In genomic region chr5:5298068-5298633, GRCh38 we compare ENCODE assay signal across 1 cellular context.
A peak's percentile ranks its signal among the peaks of the same experiment; 100 is the strongest.
TF ChIP-seq lines count a peak whose summit lies in the region.

No MANE protein-coding gene starts in this region.

TF ChIP-seq in HepG2, 621 proteins besides CTCF, POLR2A, EP300 and RAD21 (continued from another document):
- TF ChIP-seq, protein P1, sequence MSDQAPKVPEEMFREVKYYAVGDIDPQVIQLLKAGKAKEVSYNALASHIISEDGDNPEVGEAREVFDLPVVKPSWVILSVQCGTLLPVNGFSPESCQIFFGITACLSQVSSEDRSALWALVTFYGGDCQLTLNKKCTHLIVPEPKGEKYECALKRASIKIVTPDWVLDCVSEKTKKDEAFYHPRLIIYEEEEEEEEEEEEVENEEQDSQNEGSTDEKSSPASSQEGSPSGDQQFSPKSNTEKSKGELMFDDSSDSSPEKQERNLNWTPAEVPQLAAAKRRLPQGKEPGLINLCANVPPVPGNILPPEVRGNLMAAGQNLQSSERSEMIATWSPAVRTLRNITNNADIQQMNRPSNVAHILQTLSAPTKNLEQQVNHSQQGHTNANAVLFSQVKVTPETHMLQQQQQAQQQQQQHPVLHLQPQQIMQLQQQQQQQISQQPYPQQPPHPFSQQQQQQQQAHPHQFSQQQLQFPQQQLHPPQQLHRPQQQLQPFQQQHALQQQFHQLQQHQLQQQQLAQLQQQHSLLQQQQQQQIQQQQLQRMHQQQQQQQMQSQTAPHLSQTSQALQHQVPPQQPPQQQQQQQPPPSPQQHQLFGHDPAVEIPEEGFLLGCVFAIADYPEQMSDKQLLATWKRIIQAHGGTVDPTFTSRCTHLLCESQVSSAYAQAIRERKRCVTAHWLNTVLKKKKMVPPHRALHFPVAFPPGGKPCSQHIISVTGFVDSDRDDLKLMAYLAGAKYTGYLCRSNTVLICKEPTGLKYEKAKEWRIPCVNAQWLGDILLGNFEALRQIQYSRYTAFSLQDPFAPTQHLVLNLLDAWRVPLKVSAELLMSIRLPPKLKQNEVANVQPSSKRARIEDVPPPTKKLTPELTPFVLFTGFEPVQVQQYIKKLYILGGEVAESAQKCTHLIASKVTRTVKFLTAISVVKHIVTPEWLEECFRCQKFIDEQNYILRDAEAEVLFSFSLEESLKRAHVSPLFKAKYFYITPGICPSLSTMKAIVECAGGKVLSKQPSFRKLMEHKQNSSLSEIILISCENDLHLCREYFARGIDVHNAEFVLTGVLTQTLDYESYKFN (CRISPR knock-in tag; conservative IDR thresholded peaks at IDR 0.05): 0 out of 2 replicates have a peak, but pooled peaks have one; percentile 27
- no peak for TF ChIP-seq SOX6 (IDR thresholded peaks at IDR 0.05)
- TF ChIP-seq SOX6 (CRISPR knock-in tag; IDR thresholded peaks at IDR 0.05): peak; percentile 73; the same call in 1 of the 2 replicates
